ENCODE assay signal across 11 cellular contexts in the genomic region with DNA sequence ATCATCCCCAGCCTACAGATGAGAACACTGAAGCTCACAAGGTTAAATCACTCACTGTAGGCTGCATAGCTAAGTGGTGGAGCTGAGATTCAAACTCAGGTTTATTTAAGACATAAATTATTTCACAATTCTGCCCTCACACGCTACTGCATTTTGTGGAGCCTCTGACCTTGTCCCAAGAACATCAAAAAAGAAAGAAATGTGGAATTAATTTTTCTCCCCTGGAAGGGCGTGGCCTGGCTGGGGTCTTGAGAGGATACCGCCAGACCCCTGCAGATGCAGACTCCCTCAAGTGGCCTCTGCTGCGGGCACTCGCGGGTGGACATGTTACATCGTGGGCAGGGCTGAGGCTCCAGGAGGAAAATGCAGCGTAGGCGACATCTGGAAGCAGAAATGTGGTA. TPM values are rescaled to one million over a fixed set of nuclear protein-coding genes. Genes with fewer than 3 reads are reported as not detected.
DNase-seq lines count a peak whose midpoint lies in the region; ATAC-seq and TF ChIP-seq lines count a peak whose summit lies in the region.
"Had no signal": no experiment of that assay in that cellular context is flagged by ENCODE, and none has a peak within 500 bp of the region (broad histone marks: within the 10 kb centered on the region; RNA-seq: fewer than 3 reads in every experiment).

No MANE protein-coding gene starts in this region.

- H2AFZ ChIP-seq in OCI-LY7 (ENCODE audit: low read length): no peak overlapping the region

- BruUV-seq in Panc1 (replicated peaks; lab: Mats Ljungman, UMichigan) (no TSS peak), OCI-LY7 (replicated peaks; lab: Mats Ljungman, UMichigan) (no TSS peak)

- no peaks in the 10 kb centered on the region for H3K27me3 ChIP-seq in BLaER1
- no peaks in the 10 kb centered on the region for H3K27me3 ChIP-seq in Panc1 (ENCODE audit: control insufficient read depth, insufficient read depth, low read length)
- no peaks in the 10 kb centered on the region for H3K27me3 ChIP-seq in rectal smooth muscle tissue (ENCODE audit: control insufficient read depth, insufficient read depth, low read length)
- H3K27me3 ChIP-seq: ovary had no signal

- peaks cover 38% of the 10 kb centered on the region for H3K4me1 ChIP-seq in BLaER1
- peaks cover 26% of the 10 kb centered on the region for H3K4me1 ChIP-seq in Panc1 (ENCODE audit: control insufficient read depth, insufficient read depth, low read length)
- peaks cover 11% of the 10 kb centered on the region for H3K4me1 ChIP-seq in rectal smooth muscle tissue (ENCODE audit: control insufficient read depth, insufficient read depth, low read length)
- peaks cover 5% of the 10 kb centered on the region for H3K4me1 ChIP-seq in OCI-LY7 (ENCODE audit: insufficient read depth, low read length, poor library complexity, severe bottlenecking)

- TF ChIP-seq CTCF in Panc1 (IDR thresholded peaks at IDR 0.05) (no peak), fibroblast of mammary gland (conservative IDR thresholded peaks at IDR 0.05; ENCODE audit: control insufficient read depth, insufficient read depth, low read depth, low read length) (no peak), OCI-LY7 (conservative IDR thresholded peaks at IDR 0.05; ENCODE audit: low read length) (no peak)

- CTCF ChIA-PET in Panc1 (lab: Charles Lee): interaction anchor here (0.7 to 1.6 kb wide), 2 partner anchors 38 to 290 kb away, joined by 3 to 4 read pairs; no protein-coding TSS in a partner anchor
- CTCF ChIA-PET in OCI-LY7 (lab: Charles Lee; ENCODE audit: unreplicated experiment): no interaction called here

- H3K36me3 ChIP-seq in BLaER1 (no peaks in the 10 kb centered on the region), Panc1 (ENCODE audit: control insufficient read depth, insufficient read depth, low read length) (no peaks in the 10 kb centered on the region), rectal smooth muscle tissue (ENCODE audit: control insufficient read depth, insufficient read depth, low read length) (no peaks in the 10 kb centered on the region), OCI-LY7 (ENCODE audit: insufficient read depth, low read length) (no peaks in the 10 kb centered on the region)
- H3K36me3 ChIP-seq: ovary had no signal

- in situ Hi-C loops in Panc1 (cut with HindIII; ENCODE audit: low pct_unique_long_range_greater_than_20kb, low sequenced_read_pairs): no loop called here

- intact Hi-C loops in Panc1 (cut with micrococcal nuclease; ENCODE audit: unreplicated experiment) (no loop called here), OCI-LY7 (cut with micrococcal nuclease; ENCODE audit: unreplicated experiment) (no loop called here)

- H3K4me2 ChIP-seq in BLaER1 (peak overlapping the region; percentile 13), OCI-LY7 (ENCODE audit: low read length) (no peak overlapping the region)

- H3K27ac ChIP-seq in BLaER1 (no peak overlapping the region), Panc1 (ENCODE audit: low read length) (peak overlapping the region; percentile 51), rectal smooth muscle tissue (ENCODE audit: low read depth, low read length) (peak overlapping the region; percentile 38), OCI-LY7 (ENCODE audit: low read depth, low read length, poor library complexity, severe bottlenecking) (no peak overlapping the region)

- ATAC-seq in Panc1: no peak
- no peak for ATAC-seq in HG02623 (IDR thresholded peaks at IDR 0.05; ENCODE audit: unreplicated experiment)
- no peak for ATAC-seq in GM21576 (IDR thresholded peaks at IDR 0.05; ENCODE audit: unreplicated experiment)

- H3K4me3 ChIP-seq in BLaER1 (no peak overlapping the region), Panc1 (ENCODE audit: low read depth in 2 of 2, low read length in 2 of 2) (peak overlapping the region in 1 of 2 experiments; percentile 39; a peak in 2 of 4 replicates), fibroblast of mammary gland (ENCODE audit: control insufficient read depth, low read depth, low read length) (peak overlapping the region; percentile 27), rectal smooth muscle tissue (ENCODE audit: low read length) (peak overlapping the region; percentile 37), OCI-LY7 (ENCODE audit: low read depth, low read length, poor library complexity, severe bottlenecking) (no peak overlapping the region)
- H3K4me3 ChIP-seq: ovary had no signal

- no peaks in the 10 kb centered on the region for H3K79me2 ChIP-seq in OCI-LY7 (ENCODE audit: insufficient read depth, low read depth, low read length)

- POLR2A ChIA-PET in Panc1 (lab: Charles Lee) (no interaction called here), OCI-LY7 (lab: Charles Lee) (interaction anchor here (0.5 kb wide), 1 partner anchor 338 kb away, joined by 3 read pairs; no protein-coding TSS in a partner anchor)

- H4K20me1 ChIP-seq in BLaER1 (no peaks in the 10 kb centered on the region), OCI-LY7 (ENCODE audit: insufficient read depth, low read length) (no peaks in the 10 kb centered on the region)

- H3K9ac ChIP-seq in BLaER1 (no peak overlapping the region), rectal smooth muscle tissue (ENCODE audit: low read length) (no peak overlapping the region)

- DNase-seq in Panc1 (ENCODE audit: low read depth, low spot score) (no peak), fibroblast of mammary gland (ENCODE audit: low read depth) (peak; percentile 86), OCI-LY7 (ENCODE audit: low spot score) (no peak)
- DNase-seq in central memory CD4-positive, alpha-beta T cell: no peak
- DNase-seq: activated gamma-delta T cell, GDM1 had no signal

- H3K9me2 ChIP-seq in OCI-LY7 (ENCODE audit: insufficient read depth, low read length): no peaks in the 10 kb centered on the region

- H3K9me3 ChIP-seq in BLaER1 (no peaks in the 10 kb centered on the region), Panc1 (ENCODE audit: control insufficient read depth, insufficient read depth, low read depth, low read length) (no peaks in the 10 kb centered on the region), OCI-LY7 (ENCODE audit: low read length) (no peaks in the 10 kb centered on the region)
- H3K9me3 ChIP-seq: ovary had no signal

RNA-seq across cellular contexts. Expression of gene LTBP2, which starts 40.6 kb away (rescaled TPM):
- total RNA-seq in Panc1 (2021; ENCODE audit: unreplicated experiment): 69.8 TPM
- 71.3 TPM for polyA plus RNA-seq in Panc1 (2012; ENCODE audit: insufficient read length)
- 0.21 and 0.25 TPM in 2 replicates for total RNA-seq in OCI-LY7 (2014; rRNA removed; shearing (Covaris generic))
- total RNA-seq in OCI-LY7 (2022): 0.15 and 0.35 TPM in 2 replicates

Comparison
In these comparisons a context has a peak if more than half of its experiments do, and no peak if none do; other contexts are left out.
1. H3K27ac ChIP-seq: peak in Panc1 (single experiment) and rectal smooth muscle tissue (single experiment); none in BLaER1 (single experiment) and OCI-LY7 (single experiment).
2. H3K4me3 ChIP-seq: peak in fibroblast of mammary gland (single experiment) and rectal smooth muscle tissue (single experiment); none in BLaER1 (single experiment) and OCI-LY7 (single experiment).
3. RNA of gene LTBP2, which starts 40.6 kb away (total RNA-seq): 69.8 TPM in Panc1 (single experiment); 0.15 to 0.35 TPM in OCI-LY7; every median in the first group is over 10 times any median in the second.